5 cellular contexts compared by ENCODE assay signal in genomic region chr2:45033331-45033730, GRCh38. TPM values are rescaled to one million over a fixed set of nuclear protein-coding genes. Genes with fewer than 3 reads are reported as not detected.
"Had no signal": no experiment of that assay in that cellular context is flagged by ENCODE, and none has a peak within 500 bp of the region (broad histone marks: within the 10 kb centered on the region; RNA-seq: fewer than 3 reads in every experiment).

No MANE protein-coding gene starts in this region.

- H3K9me3 Mint-ChIP-seq: GM23338, H9, IgD-negative memory B cell had no signal

- H3K27ac Mint-ChIP-seq: GM23338, H9, IgD-negative memory B cell had no signal

- H3K4me3 Mint-ChIP-seq: GM23338, H9, IgD-negative memory B cell had no signal

- DNase-seq: H9, HCEC 1CT had no signal

- H3K4me1 Mint-ChIP-seq: IgD-negative memory B cell had no signal

- ATAC-seq: GM23338, HepG2 had no signal

- H3K36me3 Mint-ChIP-seq: IgD-negative memory B cell had no signal

RNA-seq across cellular contexts. Expression of gene SIX2, which starts 24.1 kb away (rescaled TPM):
- total RNA-seq: H9, HepG2 had no signal
